19 cellular contexts compared by ENCODE assay signal in the genomic region with DNA sequence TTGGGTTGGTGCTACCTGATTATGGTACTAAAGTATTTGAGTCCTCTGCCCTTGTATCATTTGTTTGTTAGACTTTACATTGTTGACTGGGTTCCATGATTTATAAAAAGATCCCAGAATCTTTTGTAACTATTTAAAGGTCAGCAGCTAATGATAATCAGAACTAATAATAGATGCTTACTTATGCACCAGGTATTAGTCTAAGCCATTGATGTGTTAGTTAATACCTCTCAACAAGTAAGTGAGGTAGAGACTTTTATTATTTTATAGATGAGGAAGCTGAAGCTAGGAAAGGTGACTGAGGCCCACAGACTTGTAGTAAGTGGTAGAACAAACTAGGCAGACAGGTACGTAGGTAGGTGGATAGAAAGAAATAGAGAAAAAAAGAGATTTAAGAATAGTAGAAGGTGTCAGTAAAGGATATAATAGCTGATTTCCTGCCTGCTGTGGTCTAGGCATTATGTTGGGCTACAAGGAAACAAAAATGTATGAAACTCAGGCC.
DNase-seq lines count a peak whose midpoint lies in the region; ATAC-seq, FAIRE-seq and TF ChIP-seq lines count a peak whose summit lies in the region.
"Had no signal": no experiment of that assay in that cellular context is flagged by ENCODE, and none has a peak within 500 bp of the region (broad histone marks: within the 10 kb centered on the region; RNA-seq: fewer than 3 reads in every experiment).

No MANE protein-coding gene starts in this region.

- H3K4me3 Mint-ChIP-seq in activated T-helper 1 cell treated with anti-CD3 and anti-CD28 coated beads, Interleukin-12 subunit alpha, Interleukin-12 subunit beta, Interleukin-2, Interleukin-4 antibody, amounts not matched to agents 30 ng/mL and 10 ng/mL and 1 ng/mL, durations not matched to agents 14 hours and 24 hours and 36 hours, result no peak overlapping the region
- no peak overlapping the region for H3K4me3 Mint-ChIP-seq in activated T-helper 17 cell treated with anti-CD3 and anti-CD28 coated beads, Interleukin-2, amount 50 U/mL, for 72 hours
- H3K4me3 Mint-ChIP-seq: CD14-positive monocyte; CD4-positive, alpha-beta memory T cell; GM23338 had no signal

- H3K27ac ChIP-seq in colonic mucosa, result peak overlapping the region; percentile 7
- H3K27ac ChIP-seq in hepatocyte, result peak overlapping the region; percentile 4
- peak overlapping the region; percentile 43 for H3K27ac ChIP-seq in psoas muscle
- H3K27ac ChIP-seq: BLaER1, HL-60 had no signal

- DNase-seq in D721Med (ENCODE audit: insufficient read length, low spot score), result no peak
- DNase-seq in colonic mucosa, result no peak
- DNase-seq in hepatocyte (ENCODE audit: low spot score), result no peak
- DNase-seq in psoas muscle, result no peak
- no peak for DNase-seq in superior temporal gyrus (ENCODE audit: extremely low spot score)
- no peak for DNase-seq in RPMI8226
- no peak for DNase-seq in activated T-helper 1 cell treated with anti-CD3 and anti-CD28 coated beads, Interleukin-12 subunit alpha, Interleukin-12 subunit beta, Interleukin-2, Interleukin-4 antibody, amounts not matched to agents 30 ng/mL and 10 ng/mL and 1 ng/mL, durations not matched to agents 14 hours and 24 hours and 36 hours (ENCODE audit: low spot score)
- DNase-seq: 8988T; Calu3; CD4-positive, alpha-beta memory T cell; HCEC 1CT; IMR-90 had no signal

- H3K27me3 ChIP-seq in colonic mucosa, result no peaks in the 10 kb centered on the region
- H3K27me3 ChIP-seq in hepatocyte, result no peaks in the 10 kb centered on the region
- H3K27me3 ChIP-seq in psoas muscle (ENCODE audit: insufficient read depth in 3 of 3, low read length in 2 of 3), result no peaks in the 10 kb centered on the region
- H3K27me3 ChIP-seq: BLaER1 had no signal

- H3K36me3 ChIP-seq in colonic mucosa (no peaks in the 10 kb centered on the region), hepatocyte (replicated peaks; ENCODE audit: insufficient read depth, low read depth) (no peaks in the 10 kb centered on the region), psoas muscle (ENCODE audit: insufficient read depth in 1 of 2, low read depth in 1 of 2) (peaks cover 0 to 2% of the 10 kb centered on the region in 2 donors)
- H3K36me3 ChIP-seq: BLaER1 had no signal

- TF ChIP-seq CTCF in D721Med (IDR thresholded peaks at IDR 0.05; ENCODE audit: insufficient read depth, missing control alignments) (no peak), colonic mucosa (IDR thresholded peaks at IDR 0.05) (no peak), hepatocyte (IDR thresholded peaks at IDR 0.05; ENCODE audit: poor library complexity) (no peak), psoas muscle (IDR thresholded peaks at IDR 0.05) (no peak)

- H3K4me3 ChIP-seq in colonic mucosa, result no peak overlapping the region
- H3K4me3 ChIP-seq in hepatocyte, result no peak overlapping the region
- no peak overlapping the region for H3K4me3 ChIP-seq in psoas muscle
- H3K4me3 ChIP-seq: BLaER1, GM23338 had no signal

- H3K4me1 Mint-ChIP-seq in activated T-helper 1 cell treated with anti-CD3 and anti-CD28 coated beads, Interleukin-12 subunit alpha, Interleukin-12 subunit beta, Interleukin-2, Interleukin-4 antibody, amounts not matched to agents 30 ng/mL and 10 ng/mL and 1 ng/mL, durations not matched to agents 14 hours and 24 hours and 36 hours (ENCODE audit: low read depth), result no peaks in the 10 kb centered on the region
- H3K4me1 Mint-ChIP-seq in activated T-helper 17 cell treated with anti-CD3 and anti-CD28 coated beads, Interleukin-2, amount 50 U/mL, for 72 hours, result peaks cover 9% of the 10 kb centered on the region
- H3K4me1 Mint-ChIP-seq: CD14-positive monocyte had no signal

- no peaks in the 10 kb centered on the region for H3K36me3 Mint-ChIP-seq in activated T-helper 1 cell treated with anti-CD3 and anti-CD28 coated beads, Interleukin-12 subunit alpha, Interleukin-12 subunit beta, Interleukin-2, Interleukin-4 antibody, amounts not matched to agents 30 ng/mL and 10 ng/mL and 1 ng/mL, durations not matched to agents 14 hours and 24 hours and 36 hours (ENCODE audit: low read depth)
- H3K36me3 Mint-ChIP-seq in activated T-helper 17 cell treated with anti-CD3 and anti-CD28 coated beads, Interleukin-2, amount 50 U/mL, for 72 hours (ENCODE audit: low read depth), result no peaks in the 10 kb centered on the region
- H3K36me3 Mint-ChIP-seq: CD14-positive monocyte; CD4-positive, alpha-beta memory T cell had no signal

- H3K9me3 Mint-ChIP-seq in activated T-helper 1 cell treated with anti-CD3 and anti-CD28 coated beads, Interleukin-12 subunit alpha, Interleukin-12 subunit beta, Interleukin-2, Interleukin-4 antibody, amounts not matched to agents 30 ng/mL and 10 ng/mL and 1 ng/mL, durations not matched to agents 14 hours and 24 hours and 36 hours, result no peaks in the 10 kb centered on the region
- H3K9me3 Mint-ChIP-seq in activated T-helper 17 cell treated with anti-CD3 and anti-CD28 coated beads, Interleukin-2, amount 50 U/mL, for 72 hours, result no peaks in the 10 kb centered on the region
- H3K9me3 Mint-ChIP-seq: CD14-positive monocyte; CD4-positive, alpha-beta memory T cell; GM23338 had no signal

- no peaks in the 10 kb centered on the region for H3K27me3 Mint-ChIP-seq in activated T-helper 1 cell treated with anti-CD3 and anti-CD28 coated beads, Interleukin-12 subunit alpha, Interleukin-12 subunit beta, Interleukin-2, Interleukin-4 antibody, amounts not matched to agents 30 ng/mL and 10 ng/mL and 1 ng/mL, durations not matched to agents 14 hours and 24 hours and 36 hours (ENCODE audit: insufficient read depth)
- no peaks in the 10 kb centered on the region for H3K27me3 Mint-ChIP-seq in activated T-helper 17 cell treated with anti-CD3 and anti-CD28 coated beads, Interleukin-2, amount 50 U/mL, for 72 hours
- H3K27me3 Mint-ChIP-seq: CD4-positive, alpha-beta memory T cell had no signal

- no peaks in the 10 kb centered on the region for H3K9me2 ChIP-seq in hepatocyte (replicated peaks; ENCODE audit: insufficient read depth)

- peaks cover 51% of the 10 kb centered on the region for H3K79me2 ChIP-seq in hepatocyte

- H3K9me3 ChIP-seq in colonic mucosa (no peaks in the 10 kb centered on the region), hepatocyte (ENCODE audit: low read depth) (no peaks in the 10 kb centered on the region), psoas muscle (no peaks in the 10 kb centered on the region)
- H3K9me3 ChIP-seq: BLaER1 had no signal

- no peaks in the 10 kb centered on the region for H4K20me1 ChIP-seq in hepatocyte (ENCODE audit: insufficient read depth, poor library complexity, severe bottlenecking)

- no peak overlapping the region for H3K9ac ChIP-seq in colonic mucosa (ENCODE audit: low read depth in 2 of 2, low read length in 2 of 2)
- H3K9ac ChIP-seq: BLaER1 had no signal

- ATAC-seq in psoas muscle, result peak in 3 of 4 donors; percentile 23 to 66 (median 58)
- no peak for ATAC-seq in activated T-helper 17 cell treated with anti-CD3 and anti-CD28 coated beads, Interleukin-2, amount 50 U/mL, for 72 hours (replicated peaks)
- ATAC-seq: GM23338 had no signal

- H3K4me1 ChIP-seq in colonic mucosa, result no peaks in the 10 kb centered on the region
- no peaks in the 10 kb centered on the region for H3K4me1 ChIP-seq in hepatocyte (ENCODE audit: insufficient read depth)
- peaks cover 95% of the 10 kb centered on the region for H3K4me1 ChIP-seq in psoas muscle
- H3K4me1 ChIP-seq: BLaER1 had no signal

- 96% methylated on average over 1 of the region's 1 CpG for WGBS in hepatocyte (ENCODE audit: low lambda C conversion rate, missing lambda C conversion rate)
- 87 to 96% (median 94%) methylated on average over 1 of the region's 1 CpG for WGBS in psoas muscle, 3 donors

- intact Hi-C loops in colonic mucosa (cut with DNase I), result no loop called here
- intact Hi-C loops in psoas muscle (cut with DNase I), result loop anchor here in 1 of 2 donors (10.0 kb wide), 1 partner anchor 49 kb away; no protein-coding TSS in a partner anchor
- intact Hi-C loops in activated T-helper 1 cell treated with anti-CD3 and anti-CD28 coated beads, Interleukin-12 subunit alpha, Interleukin-12 subunit beta, Interleukin-2, Interleukin-4 antibody, amounts not matched to agents 30 ng/mL and 10 ng/mL and 1 ng/mL, durations not matched to agents 14 hours and 24 hours and 36 hours (cut with micrococcal nuclease), result no loop called here

- H3K4me2 ChIP-seq in hepatocyte, result peak overlapping the region; percentile 19
- H3K4me2 ChIP-seq: BLaER1, GM23338 had no signal

- H2AFZ ChIP-seq in hepatocyte, result no peak overlapping the region
- H2AFZ ChIP-seq: GM23338 had no signal

- FAIRE-seq in D721Med (lab: Jason Lieb, UNC), result peak; percentile 35
- FAIRE-seq: GM12891, H54 had no signal

- H3K27ac Mint-ChIP-seq in activated T-helper 1 cell treated with anti-CD3 and anti-CD28 coated beads, Interleukin-12 subunit alpha, Interleukin-12 subunit beta, Interleukin-2, Interleukin-4 antibody, amounts not matched to agents 30 ng/mL and 10 ng/mL and 1 ng/mL, durations not matched to agents 14 hours and 24 hours and 36 hours, result no peak overlapping the region
- no peak overlapping the region for H3K27ac Mint-ChIP-seq in activated T-helper 17 cell treated with anti-CD3 and anti-CD28 coated beads, Interleukin-2, amount 50 U/mL, for 72 hours
- H3K27ac Mint-ChIP-seq: CD14-positive monocyte; CD4-positive, alpha-beta memory T cell had no signal
